ENCODE assay signal across 27 cellular contexts in the genomic region with DNA sequence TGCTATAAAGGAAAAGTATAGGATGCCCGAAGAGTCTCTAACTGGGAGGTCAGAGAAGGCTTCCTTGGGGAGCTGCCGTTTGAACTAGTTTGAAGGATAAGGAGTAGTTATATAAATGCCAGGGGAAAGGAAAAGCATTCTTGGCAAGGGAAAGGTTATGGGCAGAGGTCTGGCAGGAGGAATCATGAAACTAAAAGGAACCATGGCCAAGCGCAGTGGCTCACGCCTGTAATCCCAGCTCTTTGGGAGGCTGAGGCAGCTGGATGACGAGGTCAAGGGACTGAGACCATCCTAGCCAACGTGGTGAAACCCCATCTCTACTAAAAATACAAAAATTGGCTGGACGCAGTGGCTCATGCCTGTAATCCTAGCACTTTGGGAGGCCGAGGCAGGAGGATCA.
"Had no signal": no experiment of that assay in that cellular context is flagged by ENCODE, and none has a peak within 500 bp of the region (broad histone marks: within the 10 kb centered on the region; RNA-seq: fewer than 3 reads in every experiment).

No MANE protein-coding gene starts in this region.

- H3K4me3 ChIP-seq: ascending aorta, left ventricle myocardium inferior, lung, mucosa of descending colon, sigmoid colon, smooth muscle cell, thoracic aorta had no signal

- H3K27ac Mint-ChIP-seq: activated naive CD4-positive, alpha-beta T cell treated with anti-CD3 and anti-CD28 coated beads, Interleukin-2, amount 10 ng/mL, durations not matched to agents 7 days and 5 days; activated naive CD8-positive, alpha-beta T cell treated with anti-CD3 and anti-CD28 coated beads, Interleukin-2, amount 10 ng/mL, durations not matched to agents 7 days and 5 days; activated T-helper 1 cell treated with anti-CD3 and anti-CD28 coated beads, Interleukin-12 subunit alpha, Interleukin-12 subunit beta, Interleukin-2, Interleukin-4 antibody, amounts not matched to agents 30 ng/mL and 10 ng/mL and 1 ng/mL, durations not matched to agents 14 hours and 24 hours and 36 hours; endodermal cell; natural killer cell treated with Interleukin-12 subunit alpha and Interleukin-12 subunit beta and Interleukin-15 and Interleukin-18, amount 100 ng/mL, for 72 hours; progenitor cell of endocrine pancreas; T-helper 2 cell treated with Interferon-gamma antibody and Interleukin-4, amounts not matched to agents 5 μg/mL and 100 μg/mL, for 36 hours had no signal

- H3K9me3 ChIP-seq: ascending aorta, left ventricle myocardium inferior, mucosa of descending colon, sigmoid colon, thoracic aorta had no signal

- H3K27me3 ChIP-seq: ascending aorta, brain microvascular endothelial cell, sigmoid colon had no signal

- ATAC-seq: esophagus mucosa; foreskin keratinocyte; mucosa of descending colon; natural killer cell treated with Interleukin-12 subunit alpha and Interleukin-12 subunit beta and Interleukin-15 and Interleukin-18, amount 100 ng/mL, for 72 hours; stimulated activated naive CD8-positive, alpha-beta T cell treated with anti-CD3 and anti-CD28 coated beads, Interleukin-15, Interleukin-2, amounts not matched to agents 100 U/mL and 50 U/mL, for 24 hours had no signal

- H3K36me3 ChIP-seq: ascending aorta, brain microvascular endothelial cell, left ventricle myocardium inferior, sigmoid colon, thoracic aorta had no signal

- H3K27me3 Mint-ChIP-seq: progenitor cell of endocrine pancreas had no signal

- H3K27ac ChIP-seq: ascending aorta, brain microvascular endothelial cell, foreskin keratinocyte, left ventricle myocardium inferior, sigmoid colon, thoracic aorta had no signal

- H3K36me3 Mint-ChIP-seq: activated naive CD4-positive, alpha-beta T cell treated with anti-CD3 and anti-CD28 coated beads, Interleukin-2, amount 10 ng/mL, durations not matched to agents 7 days and 5 days; activated naive CD8-positive, alpha-beta T cell treated with anti-CD3 and anti-CD28 coated beads, Interleukin-2, amount 10 ng/mL, durations not matched to agents 7 days and 5 days; natural killer cell treated with Interleukin-12 subunit alpha and Interleukin-12 subunit beta and Interleukin-15 and Interleukin-18, amount 100 ng/mL, for 72 hours had no signal

- H3K4me3 Mint-ChIP-seq: activated naive CD4-positive, alpha-beta T cell treated with anti-CD3 and anti-CD28 coated beads, Interleukin-2, amount 10 ng/mL, durations not matched to agents 7 days and 5 days; activated naive CD8-positive, alpha-beta T cell treated with anti-CD3 and anti-CD28 coated beads, Interleukin-2, amount 10 ng/mL, durations not matched to agents 7 days and 5 days; activated T-helper 1 cell treated with anti-CD3 and anti-CD28 coated beads, Interleukin-12 subunit alpha, Interleukin-12 subunit beta, Interleukin-2, Interleukin-4 antibody, amounts not matched to agents 30 ng/mL and 10 ng/mL and 1 ng/mL, durations not matched to agents 14 hours and 24 hours and 36 hours; endodermal cell; natural killer cell treated with Interleukin-12 subunit alpha and Interleukin-12 subunit beta and Interleukin-15 and Interleukin-18, amount 100 ng/mL, for 72 hours; T-helper 2 cell treated with Interferon-gamma antibody and Interleukin-4, amounts not matched to agents 5 μg/mL and 100 μg/mL, for 36 hours had no signal

- H3K9me3 Mint-ChIP-seq: activated naive CD4-positive, alpha-beta T cell treated with anti-CD3 and anti-CD28 coated beads, Interleukin-2, amount 10 ng/mL, durations not matched to agents 7 days and 5 days; activated naive CD8-positive, alpha-beta T cell treated with anti-CD3 and anti-CD28 coated beads, Interleukin-2, amount 10 ng/mL, durations not matched to agents 7 days and 5 days; activated T-helper 1 cell treated with anti-CD3 and anti-CD28 coated beads, Interleukin-12 subunit alpha, Interleukin-12 subunit beta, Interleukin-2, Interleukin-4 antibody, amounts not matched to agents 30 ng/mL and 10 ng/mL and 1 ng/mL, durations not matched to agents 14 hours and 24 hours and 36 hours; endodermal cell; natural killer cell treated with Interleukin-12 subunit alpha and Interleukin-12 subunit beta and Interleukin-15 and Interleukin-18, amount 100 ng/mL, for 72 hours; T-helper 2 cell treated with Interferon-gamma antibody and Interleukin-4, amounts not matched to agents 5 μg/mL and 100 μg/mL, for 36 hours had no signal

- DNase-seq: activated CD4-positive, alpha-beta T cell treated with anti-CD3 and anti-CD28 coated beads for 4 hours; activated CD4-positive, alpha-beta T cell treated with anti-CD3 and anti-CD28 coated beads, Interleukin-2, amount 50 U/mL, for 4 hours; activated CD8-positive, alpha-beta memory T cell treated with anti-CD3 and anti-CD28 coated beads for 24 hours; activated effector memory CD4-positive, alpha-beta T cell treated with anti-CD3 and anti-CD28 coated beads, Interleukin-2, amount 50 U/mL, for 16 hours; activated naive CD4-positive, alpha-beta T cell treated with anti-CD3 and anti-CD28 coated beads, Interleukin-2, amount 10 ng/mL, durations not matched to agents 7 days and 5 days; activated naive CD8-positive, alpha-beta T cell treated with anti-CD3 and anti-CD28 coated beads, Interleukin-2, amount 10 ng/mL, durations not matched to agents 7 days and 5 days; brain microvascular endothelial cell; cortex of kidney; endodermal cell; foreskin keratinocyte; left ventricle myocardium inferior; mucosa of descending colon; retina; sigmoid colon; stimulated activated CD4-positive, alpha-beta T cell treated with anti-CD3 and anti-CD28 coated beads, Interleukin-1b, Interleukin-23, amount 100 ng/mL, for 48 hours; stimulated activated naive CD8-positive, alpha-beta T cell treated with anti-CD3 and anti-CD28 coated beads, Interleukin-15, Interleukin-2, amounts not matched to agents 100 U/mL and 50 U/mL, for 24 hours; T-helper 1 cell; trophoblast cell had no signal

- H3K4me1 ChIP-seq: ascending aorta, foreskin keratinocyte, left ventricle myocardium inferior had no signal
